ENCODE assay signal across 8 cellular contexts in genomic region chr9:134135343-134136116, GRCh38. TPM values are rescaled to one million over a fixed set of nuclear protein-coding genes. Genes with fewer than 3 reads are reported as not detected.
DNase-seq lines count a peak whose midpoint lies in the region; ATAC-seq, FAIRE-seq and TF ChIP-seq lines count a peak whose summit lies in the region.

Gene WDR5 (plus strand): TSS chr9:134136082. CDS start chr9:134139878, 3,796 bp downstream.

- peak; percentile 27; the same call in 1 of the 2 replicates for TF ChIP-seq CTCF in 22Rv1 (IDR thresholded peaks at IDR 0.05)
- no peak for TF ChIP-seq CTCF in activated B cell treated with CpG ODN at 0.5 μM for 24 hours (IDR thresholded peaks at IDR 0.05)
- peak; percentile 33 for TF ChIP-seq CTCF in bronchial epithelial cell (IDR thresholded peaks at IDR 0.05; ENCODE audit: insufficient read depth, low read length, severe bottlenecking)

- POLR2A ChIA-PET in activated B cell treated with CpG ODN at 0.5 μM for 24 hours (lab: Charles Lee): interaction anchor here (0.5 to 1.8 kb wide), 6 partner anchors 28 to 1119 kb away, joined by 3 to 21 read pairs (median 6); partner anchors contain the start of genes BRD3OS, CACFD1 and RNU6ATAC

- peak within 1 kb of the TSS; percentile 90 for H3K27ac Mint-ChIP-seq in activated B cell treated with CpG ODN at 0.5 μM for 24 hours

- H3K27me3 ChIP-seq in bronchial epithelial cell (ENCODE audit: control insufficient read depth, insufficient read depth, low read length) (no peaks in the 10 kb centered on the region), small intestine (ENCODE audit: control insufficient read depth in 2 of 2, insufficient read depth in 2 of 2, low read length in 2 of 2) (no peaks in the 10 kb centered on the region)

- FAIRE-seq in bronchial epithelial cell (lab: Jason Lieb, UNC) (no peak), small intestine (lab: Jason Lieb, UNC) (no peak)

- H3K4me1 ChIP-seq in small intestine (ENCODE audit: control insufficient read depth in 2 of 2, insufficient read depth in 1 of 2, low read depth in 1 of 2, low read length in 1 of 2): peaks cover 8 to 18% of the 10 kb centered on the region in 2 donors

- peak within 1 kb of the TSS; percentile 92 for H3K4me3 ChIP-seq in bronchial epithelial cell (ENCODE audit: low read depth, low read length)
- peak within 1 kb of the TSS; percentile 86 to 92 for H3K4me3 ChIP-seq in small intestine (ENCODE audit: low read depth in 1 of 2, low read length in 2 of 2)

- H3K4me1 Mint-ChIP-seq in activated B cell treated with CpG ODN at 0.5 μM for 24 hours: peaks cover 35% of the 10 kb centered on the region

- 0 to 1% (median 1%) methylated on average over 68 to 81 of the region's 81 CpGs for WGBS in small intestine, 3 donors

- no peaks in the 10 kb centered on the region for H3K9me3 Mint-ChIP-seq in activated B cell treated with CpG ODN at 0.5 μM for 24 hours

- intact Hi-C loops in activated B cell treated with CpG ODN at 0.5 μM for 24 hours (cut with micrococcal nuclease): loop anchor here (1.0 to 10.0 kb wide), 5 partner anchors 29 to 761 kb away; partner anchors contain the start of genes BRD3, BRD3OS, RNU6ATAC and STKLD1

- H3K27ac ChIP-seq in 22Rv1: peak within 1 kb of the TSS; percentile 92
- H3K27ac ChIP-seq in small intestine (ENCODE audit: low read depth in 1 of 2, low read length in 1 of 2): peak within 1 kb of the TSS; percentile 56 to 93

- H3K36me3 ChIP-seq in bronchial epithelial cell (ENCODE audit: control insufficient read depth, insufficient read depth, low read length): peaks cover 5% of the 10 kb centered on the region
- peaks cover 0 to 7% of the 10 kb centered on the region in 2 donors for H3K36me3 ChIP-seq in small intestine (ENCODE audit: control insufficient read depth in 2 of 2, insufficient read depth in 2 of 2, low read length in 2 of 2)

- peaks cover 16% of the 10 kb centered on the region for H3K36me3 Mint-ChIP-seq in activated B cell treated with CpG ODN at 0.5 μM for 24 hours (ENCODE audit: low read depth)

- peak within 1 kb of the TSS; percentile 89 for H3K4me3 Mint-ChIP-seq in activated B cell treated with CpG ODN at 0.5 μM for 24 hours

- CTCF ChIA-PET in activated B cell treated with CpG ODN at 0.5 μM for 24 hours (lab: Charles Lee): interaction anchor here (0.6 to 1.7 kb wide), 3 partner anchors 27 to 70 kb away, joined by 3 to 8 read pairs (median 6); partner anchors contain the start of gene RNU6ATAC

- TF ChIP-seq POLR2A in GM18505 (IDR thresholded peaks at IDR 0.05; ENCODE audit: borderline replicate concordance, extremely low read depth, insufficient read depth, insufficient read length): peak; percentile 38

- H3K27me3 Mint-ChIP-seq in activated B cell treated with CpG ODN at 0.5 μM for 24 hours: no peaks in the 10 kb centered on the region

- DNase-seq in NCI-H226 (peak; percentile 73), activated B cell treated with CpG ODN at 0.5 μM for 24 hours (peak; percentile 89), bronchial epithelial cell (ENCODE audit: low read depth) (peak; percentile 57), iPS-NIHi7 (ENCODE audit: extremely low spot score) (peak; percentile 100), small intestine (peak; percentile 91)

- ATAC-seq in GM18505 (IDR thresholded peaks at IDR 0.05; ENCODE audit: unreplicated experiment): peak; percentile 60
- ATAC-seq in HG03095 (IDR thresholded peaks at IDR 0.05; ENCODE audit: unreplicated experiment): peak; percentile 47
- ATAC-seq in activated B cell treated with CpG ODN at 0.5 μM for 24 hours (ENCODE audit: low read depth): peak; percentile 87

- H3K9me3 ChIP-seq in small intestine (ENCODE audit: control insufficient read depth, low read depth): no peaks in the 10 kb centered on the region

RNA-seq across cellular contexts. Expression of gene WDR5, which starts in this region (rescaled TPM):
- total RNA-seq in activated B cell treated with CpG ODN at 0.5 μM for 24 hours (20.8 and 22.4 TPM in 2 replicates), bronchial epithelial cell (16.1 TPM in 2 replicates)
- 10 to 100 TPM; 14.6 to 36.7 (median 19.7) TPM for polyA plus RNA-seq in small intestine

Comparison
In these comparisons a context has a peak if more than half of its experiments do, and no peak if none do; other contexts are left out.
1. Peak in every context shown above with its lines: DNase-seq, ATAC-seq, H3K4me3 ChIP-seq and H3K27ac ChIP-seq.